ENCODE assay signal across 8 cellular contexts in genomic region chr1:48093696-48094518, GRCh38.
DNase-seq lines count a peak whose midpoint lies in the region; ATAC-seq and TF ChIP-seq lines count a peak whose summit lies in the region.

No MANE protein-coding gene starts in this region.

- H3K36me3 ChIP-seq in right lobe of liver: no peaks in the 10 kb centered on the region

- peak; percentile 42 for DNase-seq in A172 (ENCODE audit: low spot score)
- DNase-seq in NCI-H2081 (lab: John Stamatoyannopoulos, UW): peak; percentile 87 to 88
- DNase-seq in cardiac fibroblast (ENCODE audit: low read depth in 2 of 2): peak; percentile 45 to 52
- peak; percentile 66 to 79 (median 79) for DNase-seq in right lobe of liver
- DNase-seq in stimulated activated CD8-positive, alpha-beta memory T cell treated with anti-CD3 and anti-CD28 coated beads, Interleukin-15, amount 100 ng/mL, for 4 hours (ENCODE audit: low read depth in 2 of 2): peak; percentile 27 to 31

- intact Hi-C loops in right lobe of liver (cut with DNase I): no loop called here

- no peaks in the 10 kb centered on the region for H3K27me3 ChIP-seq in right lobe of liver

- ATAC-seq in GM18511 (IDR thresholded peaks at IDR 0.05; ENCODE audit: unreplicated experiment) (peak; percentile 96), HG03045 (IDR thresholded peaks at IDR 0.05; ENCODE audit: unreplicated experiment) (peak; percentile 87), right lobe of liver (peak; percentile 99)

- H3K9me3 ChIP-seq in right lobe of liver: no peaks in the 10 kb centered on the region

- no peak for TF ChIP-seq POLR2A in right lobe of liver (IDR thresholded peaks at IDR 0.05)

- no peak overlapping the region for H3K27ac ChIP-seq in right lobe of liver

- H3K4me3 ChIP-seq in WI38 (ENCODE audit: low read depth, low read length): no peak overlapping the region
- H3K4me3 ChIP-seq in cardiac fibroblast (replicated peaks in 1 of 2; ENCODE audit: low read depth in 2 of 2, low read length in 2 of 2): no peak overlapping the region
- H3K4me3 ChIP-seq in right lobe of liver: no peak overlapping the region

- WGBS in right lobe of liver (ENCODE audit: insufficient coverage, low coverage, low lambda C conversion rate, missing lambda C conversion rate): 18% methylated on average over 17 of the region's 24 CpGs

- no peaks in the 10 kb centered on the region for H3K4me1 ChIP-seq in right lobe of liver

- TF ChIP-seq CTCF in WI38 (IDR thresholded peaks at IDR 0.05; ENCODE audit: low read depth, low read length) (peak; percentile 43), cardiac fibroblast (IDR thresholded peaks at IDR 0.05; ENCODE audit: low read depth, low read length) (peak; percentile 81), right lobe of liver (IDR thresholded peaks at IDR 0.05) (peak; percentile 78 to 88 (median 82))

Comparison
In these comparisons a context has a peak if more than half of its experiments do, and no peak if none do; other contexts are left out.
1. DNase-seq: peak in every context shown above with its lines; median percentile 88 in NCI-H2081; 79 in right lobe of liver; 48 in cardiac fibroblast; 42 in A172; 29 in stimulated activated CD8-positive, alpha-beta memory T cell treated with anti-CD3 and anti-CD28 coated beads, Interleukin-15, amount 100 ng/mL, for 4 hours.